In the genomic region with DNA sequence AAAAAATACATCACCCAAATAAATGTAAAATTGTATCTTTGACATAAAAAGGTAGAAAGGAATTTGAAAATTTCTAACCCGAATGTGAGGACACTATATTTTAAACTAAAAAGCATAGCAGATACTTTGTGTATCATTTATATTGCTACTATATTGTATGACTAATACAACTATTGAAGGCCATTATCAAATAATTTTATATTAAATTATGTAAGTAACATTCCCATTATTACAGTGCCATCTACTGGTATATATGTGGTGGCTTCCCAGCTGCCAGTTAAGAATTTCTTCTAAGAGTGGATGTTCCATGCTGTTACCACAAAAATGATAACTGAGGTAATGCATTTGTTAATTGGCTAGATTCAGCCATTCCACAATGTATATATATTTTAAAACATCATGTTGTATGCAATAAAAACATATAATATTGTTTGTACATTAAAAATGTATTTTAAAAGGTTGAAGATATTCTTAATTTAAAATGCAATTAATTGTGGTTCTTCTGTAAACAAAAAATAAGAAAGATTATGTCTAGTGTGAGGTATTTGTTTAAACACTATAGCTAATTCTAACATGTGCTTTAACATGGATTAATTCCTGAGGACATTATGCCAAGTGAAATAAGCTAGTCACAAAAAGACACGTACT, we compare ENCODE assay signal across 7 cellular contexts.
DNase-seq lines count a peak whose midpoint lies in the region; ATAC-seq, FAIRE-seq and TF ChIP-seq lines count a peak whose summit lies in the region.

No MANE protein-coding gene starts in this region.

- H3K36me3 ChIP-seq in bronchial epithelial cell (ENCODE audit: control insufficient read depth, insufficient read depth, low read length), result no peaks in the 10 kb centered on the region
- no peaks in the 10 kb centered on the region for H3K36me3 ChIP-seq in mesenchymal stem cell (ENCODE audit: control insufficient read depth in 1 of 2, insufficient read depth in 2 of 2, low read depth in 1 of 2, low read length in 2 of 2)

- ATAC-seq in HG02973 (IDR thresholded peaks at IDR 0.05; ENCODE audit: unreplicated experiment) (no peak), HG02852 (IDR thresholded peaks at IDR 0.05; ENCODE audit: unreplicated experiment) (no peak)

- H3K4me2 ChIP-seq in mesenchymal stem cell (ENCODE audit: low read length, poor library complexity, severe bottlenecking), result no peak overlapping the region

- in situ Hi-C loops in KBM-7 (cut with MboI; ENCODE audit: low pct_unique_long_range_greater_than_20kb, low sequenced_read_pairs), result loop anchor here (10.0 kb wide), 1 partner anchor 543 kb away; a partner anchor contains a TSS

- DNase-seq in GM03348 (ENCODE audit: low spot score) (peak; percentile 65), NCI-H2029 (lab: John Stamatoyannopoulos, UW) (peak; percentile 4), bronchial epithelial cell (ENCODE audit: low read depth) (peak; percentile 64), mesenchymal stem cell (peak; percentile 62), KBM-7 (no peak)

- H3K23ac ChIP-seq in mesenchymal stem cell (ENCODE audit: low read length in 2 of 2), result no peak overlapping the region

- no peak overlapping the region for H4K8ac ChIP-seq in mesenchymal stem cell (ENCODE audit: low read length)

- no peak overlapping the region for H3K9ac ChIP-seq in mesenchymal stem cell (ENCODE audit: low read length)

- no peak overlapping the region for H2AFZ ChIP-seq in mesenchymal stem cell (ENCODE audit: low read depth, low read length)

- no peak overlapping the region for H3K4ac ChIP-seq in mesenchymal stem cell (ENCODE audit: low read depth in 1 of 2, low read length in 2 of 2)

- H3K27ac ChIP-seq in mesenchymal stem cell (ENCODE audit: low read length, poor library complexity, severe bottlenecking), result no peak overlapping the region

- FAIRE-seq in bronchial epithelial cell (lab: Jason Lieb, UNC), result no peak

- H2AK5ac ChIP-seq in mesenchymal stem cell (ENCODE audit: low read length, severe bottlenecking), result no peak overlapping the region

- H3K14ac ChIP-seq in mesenchymal stem cell (ENCODE audit: low read length in 2 of 2), result no peak overlapping the region

- no peaks in the 10 kb centered on the region for H3K79me1 ChIP-seq in mesenchymal stem cell (replicated peaks; ENCODE audit: low read length, poor library complexity, severe bottlenecking)

- H3K18ac ChIP-seq in mesenchymal stem cell (ENCODE audit: low read depth in 1 of 2, low read length in 2 of 2), result no peak overlapping the region

- no peak overlapping the region for H2BK120ac ChIP-seq in mesenchymal stem cell (ENCODE audit: low read depth, low read length)

- H3K4me3 ChIP-seq in bronchial epithelial cell (ENCODE audit: low read depth, low read length) (no peak overlapping the region), mesenchymal stem cell (ENCODE audit: insufficient read depth in 1 of 2, low read depth in 1 of 2, low read length in 2 of 2) (no peak overlapping the region)

- H2BK5ac ChIP-seq in mesenchymal stem cell (ENCODE audit: low read depth, low read length, poor library complexity, severe bottlenecking), result no peak overlapping the region

- no peaks in the 10 kb centered on the region for H3K9me3 ChIP-seq in mesenchymal stem cell (ENCODE audit: control insufficient read depth, low read length)

- H2BK12ac ChIP-seq in mesenchymal stem cell (ENCODE audit: low read length in 2 of 2), result no peak overlapping the region

- H3K27me3 ChIP-seq in bronchial epithelial cell (ENCODE audit: control insufficient read depth, insufficient read depth, low read length) (no peaks in the 10 kb centered on the region), mesenchymal stem cell (ENCODE audit: control insufficient read depth in 1 of 2, insufficient read depth in 1 of 2, low read length in 2 of 2) (no peaks in the 10 kb centered on the region)

- peaks cover 3% of the 10 kb centered on the region for H3K4me1 ChIP-seq in mesenchymal stem cell (ENCODE audit: control insufficient read depth, insufficient read depth, low read depth, low read length)

- no peak overlapping the region for H4K91ac ChIP-seq in mesenchymal stem cell (ENCODE audit: low read length)

- TF ChIP-seq CTCF in bronchial epithelial cell (IDR thresholded peaks at IDR 0.05; ENCODE audit: insufficient read depth, low read length, severe bottlenecking), result peak; percentile 27

- H2BK15ac ChIP-seq in mesenchymal stem cell (ENCODE audit: low read depth, poor library complexity, severe bottlenecking), result no peak overlapping the region

- 100% methylated on average over 1 of the region's 2 CpGs for WGBS in mesenchymal stem cell
